Comparison of ENCODE assay signal across 35 cellular contexts in genomic region chrX:133267621-133268020, GRCh38. TPM values are rescaled to one million over a fixed set of nuclear protein-coding genes. Genes with fewer than 3 reads are reported as not detected.
"Had no signal": no experiment of that assay in that cellular context is flagged by ENCODE, and none has a peak within 500 bp of the region (broad histone marks: within the 10 kb centered on the region; RNA-seq: fewer than 3 reads in every experiment).

No MANE protein-coding gene starts in this region.

- H3K27me3 ChIP-seq: neutrophil, right atrium auricular region, right lobe of liver, stomach, testis, thyroid gland, transverse colon, upper lobe of right lung had no signal

- H2AFZ ChIP-seq: parathyroid adenoma had no signal

- H3K9me3 Mint-ChIP-seq: immature natural killer cell; naive thymus-derived CD4-positive, alpha-beta T cell; natural killer cell treated with Interleukin-12 subunit alpha and Interleukin-12 subunit beta and Interleukin-15 and Interleukin-18, amount 100 ng/mL, for 72 hours; neural crest cell; stimulated activated naive B cell treated with anti-CD40 and anti-IgM and Interleukin-4, amounts not matched to agents 10 μg/mL and 1 μg/mL and 100 μg/mL, for 72 hours had no signal

- H3K36me3 ChIP-seq: heart left ventricle, left ventricle myocardium inferior, neutrophil, right atrium auricular region, right lobe of liver, stomach, thyroid gland, transverse colon, upper lobe of right lung had no signal

- H3K27ac ChIP-seq: heart left ventricle, left ventricle myocardium inferior, neutrophil, parathyroid adenoma, right atrium auricular region, right lobe of liver, stomach, testis, thyroid gland, transverse colon, upper lobe of right lung had no signal

- DNase-seq: heart left ventricle; hypothalamus; immature natural killer cell; kidney; left colon; left ventricle myocardium inferior; mesendoderm; midbrain; mucosa of descending colon; naive thymus-derived CD4-positive, alpha-beta T cell; occipital lobe; right lobe of liver; stimulated activated CD4-positive, alpha-beta T cell treated with anti-CD3 and anti-CD28 coated beads, Interleukin-2, amount 100 ng/mL, for 24 hours; stimulated activated CD4-positive, alpha-beta T cell treated with anti-CD3 and anti-CD28 coated beads, Interleukin-4, amount 100 ng/mL, for 1 hour; stimulated activated naive B cell treated with anti-CD40 and anti-IgM and Interleukin-4, amounts not matched to agents 10 μg/mL and 1 μg/mL and 100 μg/mL, for 72 hours; stimulated activated naive CD8-positive, alpha-beta T cell treated with anti-CD3 and anti-CD28 coated beads, Interleukin-15, Interleukin-2, amounts not matched to agents 100 U/mL and 50 U/mL, for 24 hours; stomach; testis; thyroid gland; transverse colon; upper lobe of right lung had no signal

- H3K9ac ChIP-seq: parathyroid adenoma had no signal

- H3K4me1 ChIP-seq: heart left ventricle, left ventricle myocardium inferior, parathyroid adenoma, right atrium auricular region, right lobe of liver, stomach, testis, transverse colon, upper lobe of right lung had no signal

- H3K4me3 ChIP-seq: heart left ventricle, left ventricle myocardium inferior, lung, mucosa of descending colon, right atrium auricular region, right lobe of liver, smooth muscle cell, stomach, testis, thyroid gland, transverse colon, upper lobe of right lung had no signal

- H3K4me3 Mint-ChIP-seq: immature natural killer cell; naive thymus-derived CD4-positive, alpha-beta T cell; natural killer cell treated with Interleukin-12 subunit alpha and Interleukin-12 subunit beta and Interleukin-15 and Interleukin-18, amount 100 ng/mL, for 72 hours; neural crest cell; stimulated activated naive B cell treated with anti-CD40 and anti-IgM and Interleukin-4, amounts not matched to agents 10 μg/mL and 1 μg/mL and 100 μg/mL, for 72 hours had no signal

- H3K36me3 Mint-ChIP-seq: immature natural killer cell; naive thymus-derived CD4-positive, alpha-beta T cell; natural killer cell treated with Interleukin-12 subunit alpha and Interleukin-12 subunit beta and Interleukin-15 and Interleukin-18, amount 100 ng/mL, for 72 hours; stimulated activated naive B cell treated with anti-CD40 and anti-IgM and Interleukin-4, amounts not matched to agents 10 μg/mL and 1 μg/mL and 100 μg/mL, for 72 hours had no signal

- H3K9me3 ChIP-seq: heart left ventricle, left ventricle myocardium inferior, mucosa of descending colon, neutrophil, right atrium auricular region, right lobe of liver, stomach, testis, thyroid gland, transverse colon, upper lobe of right lung had no signal

- H3K4me2 ChIP-seq: smooth muscle cell had no signal

- H3K27me3 Mint-ChIP-seq: naive thymus-derived CD4-positive, alpha-beta T cell; progenitor cell of endocrine pancreas had no signal

- H3K4me1 Mint-ChIP-seq: immature natural killer cell; naive thymus-derived CD4-positive, alpha-beta T cell; stimulated activated naive B cell treated with anti-CD40 and anti-IgM and Interleukin-4, amounts not matched to agents 10 μg/mL and 1 μg/mL and 100 μg/mL, for 72 hours had no signal

- ATAC-seq: heart left ventricle; left colon; mucosa of descending colon; naive thymus-derived CD4-positive, alpha-beta T cell; natural killer cell treated with Interleukin-12 subunit alpha and Interleukin-12 subunit beta and Interleukin-15 and Interleukin-18, amount 100 ng/mL, for 72 hours; right lobe of liver; stimulated activated naive B cell treated with anti-CD40 and anti-IgM and Interleukin-4, amounts not matched to agents 10 μg/mL and 1 μg/mL and 100 μg/mL, for 72 hours; stimulated activated naive CD8-positive, alpha-beta T cell treated with anti-CD3 and anti-CD28 coated beads, Interleukin-15, Interleukin-2, amounts not matched to agents 100 U/mL and 50 U/mL, for 24 hours; upper lobe of right lung had no signal

- H3K27ac Mint-ChIP-seq: immature natural killer cell; naive thymus-derived CD4-positive, alpha-beta T cell; natural killer cell treated with Interleukin-12 subunit alpha and Interleukin-12 subunit beta and Interleukin-15 and Interleukin-18, amount 100 ng/mL, for 72 hours; stimulated activated naive B cell treated with anti-CD40 and anti-IgM and Interleukin-4, amounts not matched to agents 10 μg/mL and 1 μg/mL and 100 μg/mL, for 72 hours had no signal

- H3K79me2 ChIP-seq: parathyroid adenoma had no signal

RNA-seq across cellular contexts. Expression of gene TFDP3, which starts 49.5 kb away (rescaled TPM):
- total RNA-seq: heart left ventricle; kidney; left colon; left ventricle myocardium inferior; lower leg skin; lung; mucosa of descending colon; myocyte; naive thymus-derived CD4-positive, alpha-beta T cell; natural killer cell treated with Interleukin-12 subunit alpha and Interleukin-12 subunit beta and Interleukin-15 and Interleukin-18, amount 100 ng/mL, for 72 hours; neural crest cell; occipital lobe; osteocyte; progenitor cell of endocrine pancreas; pulmonary artery endothelial cell; renal cortical epithelial cell; right atrium auricular region; right lobe of liver; skeletal muscle tissue; smooth muscle cell; stomach; thyroid gland; transverse colon; upper lobe of right lung had no signal
